ENCODE assay signal across 12 cellular contexts in genomic region chr11:114259124-114259526, GRCh38. TPM values are rescaled to one million over a fixed set of nuclear protein-coding genes. Genes with fewer than 3 reads are reported as not detected.
DNase-seq lines count a peak whose midpoint lies in the region; ATAC-seq, FAIRE-seq and TF ChIP-seq lines count a peak whose summit lies in the region.
"Had no signal": no experiment of that assay in that cellular context is flagged by ENCODE, and none has a peak within 500 bp of the region (broad histone marks: within the 10 kb centered on the region; RNA-seq: fewer than 3 reads in every experiment).

No MANE protein-coding gene starts in this region.

- peaks cover 6 to 30% (median 18%) of the 10 kb centered on the region in 10 experiments; a peak in 16 of 20 replicates for H3K4me1 ChIP-seq in BLaER1 treated with 17β-estradiol and CSF1 and Interleukin-3, amounts not matched to agents 10 nM and 100 nM

- H3K4me1 Mint-ChIP-seq in glutamatergic neuron (ENCODE audit: low read depth, unreplicated experiment): peaks cover 36% of the 10 kb centered on the region

- TF ChIP-seq CTCF in glutamatergic neuron (IDR thresholded peaks at IDR 0.05; ENCODE audit: partially characterized antibody, unreplicated experiment): no peak

- peak overlapping the region; percentile 48 for H3K27ac Mint-ChIP-seq in glutamatergic neuron (ENCODE audit: unreplicated experiment)

- H3K36me3 ChIP-seq in BLaER1 treated with 17β-estradiol and CSF1 and Interleukin-3, amounts not matched to agents 10 nM and 100 nM: no peaks in the 10 kb centered on the region

- peak overlapping the region; percentile 60 for H3K4me3 Mint-ChIP-seq in glutamatergic neuron (ENCODE audit: unreplicated experiment)
- H3K4me3 Mint-ChIP-seq: CD8-positive, alpha-beta memory T cell had no signal

- H3K27me3 Mint-ChIP-seq in glutamatergic neuron (ENCODE audit: unreplicated experiment): peaks cover 5% of the 10 kb centered on the region

- FAIRE-seq in GM19239 (lab: Jason Lieb, UNC): no peak
- FAIRE-seq: K562 had no signal

- no peak overlapping the region for H3K4me3 ChIP-seq in BLaER1 treated with 17β-estradiol and CSF1 and Interleukin-3, amounts not matched to agents 10 nM and 100 nM
- H3K4me3 ChIP-seq: K562 had no signal

- ATAC-seq in HG03439 (IDR thresholded peaks at IDR 0.05; ENCODE audit: unreplicated experiment): no peak
- ATAC-seq: K562 had no signal

- H3K36me3 Mint-ChIP-seq in glutamatergic neuron (ENCODE audit: unreplicated experiment): no peaks in the 10 kb centered on the region
- H3K36me3 Mint-ChIP-seq: CD8-positive, alpha-beta memory T cell had no signal

- H3K27ac ChIP-seq in BLaER1 treated with 17β-estradiol and CSF1 and Interleukin-3, amounts not matched to agents 10 nM and 100 nM: no peak overlapping the region

- H3K27me3 ChIP-seq in BLaER1 treated with 17β-estradiol and CSF1 and Interleukin-3, amounts not matched to agents 10 nM and 100 nM: no peaks in the 10 kb centered on the region

- H4K20me1 ChIP-seq in BLaER1 treated with 17β-estradiol and CSF1 and Interleukin-3, amounts not matched to agents 10 nM and 100 nM: peaks cover 0 to 37% (median 0%) of the 10 kb centered on the region in 11 experiments; a peak in 5 of 22 replicates

- H3K9me3 Mint-ChIP-seq in glutamatergic neuron (ENCODE audit: unreplicated experiment): peaks cover 4% of the 10 kb centered on the region
- H3K9me3 Mint-ChIP-seq: CD8-positive, alpha-beta memory T cell; neural crest cell had no signal

- H3K9me3 ChIP-seq in BLaER1 treated with 17β-estradiol and CSF1 and Interleukin-3, amounts not matched to agents 10 nM and 100 nM (replicated peaks in 1 of 11): no peaks in the 10 kb centered on the region

- peak; percentile 56 for DNase-seq in NCI-H345 (lab: John Stamatoyannopoulos, UW)
- DNase-seq in glutamatergic neuron: no peak
- DNase-seq in pons (ENCODE audit: low spot score): peak; percentile 3
- DNase-seq in GM19239 (ENCODE audit: insufficient read length, low spot score): no peak
- no peak for DNase-seq in NCI-H510A treated with DMSO at 0.1 percent for 48 hours (lab: John Stamatoyannopoulos, UW)
- DNase-seq in activated effector memory CD4-positive, alpha-beta T cell treated with Interleukin-2 at 50 U/mL for 16 hours: no peak
- DNase-seq: CD8-positive, alpha-beta memory T cell; dermis blood vessel endothelial cell had no signal

- peak overlapping the region in 8 of 11 experiments; percentile 4 to 59 (median 42); a peak in 14 of 22 replicates for H3K4me2 ChIP-seq in BLaER1 treated with 17β-estradiol and CSF1 and Interleukin-3, amounts not matched to agents 10 nM and 100 nM

- H3K9ac ChIP-seq in BLaER1 treated with 17β-estradiol and CSF1 and Interleukin-3, amounts not matched to agents 10 nM and 100 nM: no peak overlapping the region; a peak in 1 of 22 replicates

RNA-seq across cellular contexts. Expression of gene NNMT, which starts 37.1 kb away (rescaled TPM):
- total RNA-seq in glutamatergic neuron (ENCODE audit: unreplicated experiment): 3.4 TPM
- total RNA-seq: CD8-positive, alpha-beta memory T cell had no signal

Comparison
In these comparisons a context has a peak if more than half of its experiments do, and no peak if none do; other contexts are left out.
1. DNase-seq: peak in NCI-H345 (single experiment) and pons (single experiment); none in glutamatergic neuron (single experiment), GM19239 (single experiment), NCI-H510A treated with DMSO at 0.1 percent for 48 hours (single experiment) and activated effector memory CD4-positive, alpha-beta T cell treated with Interleukin-2 at 50 U/mL for 16 hours (single experiment).